Comparison of ENCODE assay signal across 8 cellular contexts in genomic region chr5:139774980-139775654, GRCh38. TPM values are rescaled to one million over a fixed set of nuclear protein-coding genes. Genes with fewer than 3 reads are reported as not detected.
A peak's percentile ranks its signal among the peaks of the same experiment; 100 is the strongest.
DNase-seq lines count a peak whose midpoint lies in the region; ATAC-seq and TF ChIP-seq lines count a peak whose summit lies in the region.

No MANE protein-coding gene starts in this region.

- H3K4me3 ChIP-seq in BLaER1 treated with 17β-estradiol and CSF1 and Interleukin-3, amounts not matched to agents 10 nM and 100 nM = no peak overlapping the region
- H3K4me3 ChIP-seq in IMR-90 (ENCODE audit: insufficient read depth, low read depth, low read length) (no peak overlapping the region), heart left ventricle (peak overlapping the region in 1 of 12 donors; percentile 6), sigmoid colon (no peak overlapping the region)

- H4K8ac ChIP-seq in IMR-90 (ENCODE audit: low read depth in 2 of 2, low read length in 2 of 2) = no peak overlapping the region

- no peak overlapping the region for H3K14ac ChIP-seq in IMR-90 (replicated peaks; ENCODE audit: low read depth, low read length)

- no peak overlapping the region for H3K4ac ChIP-seq in IMR-90 (ENCODE audit: low read depth, low read length)

- peak overlapping the region in 1 of 11 experiments; percentile 39; a peak in 2 of 22 replicates for H3K9ac ChIP-seq in BLaER1 treated with 17β-estradiol and CSF1 and Interleukin-3, amounts not matched to agents 10 nM and 100 nM
- H3K9ac ChIP-seq in IMR-90 (ENCODE audit: low read depth, low read length) = no peak overlapping the region

- no peak overlapping the region for H2BK15ac ChIP-seq in IMR-90 (ENCODE audit: low read depth, low read length)

- H3K27me3 Mint-ChIP-seq in activated naive CD4-positive, alpha-beta T cell treated with anti-CD3 and anti-CD28 coated beads, Interleukin-2, amount 50 U/mL, for 24 hours = peaks cover 2% of the 10 kb centered on the region

- intact Hi-C loops in IMR-90 (cut with micrococcal nuclease) (no loop called here), heart left ventricle (cut with DNase I) (no loop called here), sigmoid colon (cut with DNase I) (no loop called here)

- TF ChIP-seq CTCF in IMR-90 (conservative IDR thresholded peaks at IDR 0.05; ENCODE audit: low read depth, low read length) (peak; percentile 65), heart left ventricle (IDR thresholded peaks at IDR 0.05) (peak; percentile 85 to 95 (median 92)), sigmoid colon (IDR thresholded peaks at IDR 0.05) (peak; percentile 61 to 94 (median 76))

- H3K79me1 ChIP-seq in IMR-90 (ENCODE audit: low read depth in 1 of 2, low read length in 2 of 2) = no peaks in the 10 kb centered on the region

- no peak overlapping the region; the same call in 1 of the 2 replicates for H2AK5ac ChIP-seq in IMR-90 (ENCODE audit: low read depth, low read length)

- DNase-seq in IMR-90 (peak; percentile 68), SKM-1 treated with dmso at 0.1 percent for 144 hours (lab: John Stamatoyannopoulos, UW; ENCODE audit: unreplicated experiment) (peak; percentile 73), heart left ventricle (peak; percentile 67 to 90 (median 74)), sigmoid colon (peak; percentile 85)

- no peaks in the 10 kb centered on the region for H3K9me3 Mint-ChIP-seq in activated naive CD4-positive, alpha-beta T cell treated with anti-CD3 and anti-CD28 coated beads, Interleukin-2, amount 50 U/mL, for 24 hours

- peak overlapping the region; percentile 42; the same call in 1 of the 2 replicates for H3K23ac ChIP-seq in IMR-90 (ENCODE audit: low read depth, low read length)

- peak overlapping the region; percentile 44 to 72 (median 57) for H3K4me2 ChIP-seq in BLaER1 treated with 17β-estradiol and CSF1 and Interleukin-3, amounts not matched to agents 10 nM and 100 nM
- peak overlapping the region; percentile 50; the same call in 1 of the 2 replicates for H3K4me2 ChIP-seq in IMR-90 (ENCODE audit: low read depth, low read length)

- H3K27ac Mint-ChIP-seq in activated naive CD4-positive, alpha-beta T cell treated with anti-CD3 and anti-CD28 coated beads, Interleukin-2, amount 50 U/mL, for 24 hours = no peak overlapping the region

- TF ChIP-seq EP300 in sigmoid colon (IDR thresholded peaks at IDR 0.05) = no peak

- H2BK120ac ChIP-seq in IMR-90 (ENCODE audit: low read depth, low read length) = no peak overlapping the region

- in situ Hi-C loops in IMR-90 (cut with MboI; ENCODE audit: low sequenced_read_pairs) = loop anchor here (25.0 kb wide), 1 partner anchor 587 kb away; the partner anchor contains the start of gene SLC4A9

- H2AFZ ChIP-seq in IMR-90 (replicated peaks; ENCODE audit: low read length, poor library complexity) = peak overlapping the region; percentile 67

- no peak for TF ChIP-seq POLR2A in IMR-90 (IDR thresholded peaks at IDR 0.05; ENCODE audit: low read depth, low read length)
- no peak for TF ChIP-seq POLR2A in heart left ventricle (IDR thresholded peaks at IDR 0.05)
- no peak for TF ChIP-seq POLR2A in sigmoid colon (IDR thresholded peaks at IDR 0.05)

- no peak overlapping the region for H3K56ac ChIP-seq in IMR-90 (ENCODE audit: extremely low read depth, insufficient read depth, low read length)

- no peak overlapping the region for H2BK5ac ChIP-seq in IMR-90 (ENCODE audit: low read depth, low read length, poor library complexity, severe bottlenecking)

- no peaks in the 10 kb centered on the region for H3K9me3 ChIP-seq in BLaER1 treated with 17β-estradiol and CSF1 and Interleukin-3, amounts not matched to agents 10 nM and 100 nM (replicated peaks in 1 of 11)
- H3K9me3 ChIP-seq in IMR-90 (ENCODE audit: control insufficient read depth, insufficient read depth, low read length) (no peaks in the 10 kb centered on the region), heart left ventricle (no peaks in the 10 kb centered on the region), sigmoid colon (no peaks in the 10 kb centered on the region)

- no peaks in the 10 kb centered on the region for H4K20me1 ChIP-seq in BLaER1 treated with 17β-estradiol and CSF1 and Interleukin-3, amounts not matched to agents 10 nM and 100 nM
- no peaks in the 10 kb centered on the region for H4K20me1 ChIP-seq in IMR-90 (ENCODE audit: insufficient read depth, low read length)

- H2BK20ac ChIP-seq in IMR-90 (ENCODE audit: low read depth, low read length) = no peak overlapping the region

- no peak overlapping the region for H4K5ac ChIP-seq in IMR-90 (ENCODE audit: low read depth, low read length)

- H3K4me1 ChIP-seq in BLaER1 treated with 17β-estradiol and CSF1 and Interleukin-3, amounts not matched to agents 10 nM and 100 nM = peaks cover 12 to 44% (median 32%) of the 10 kb centered on the region in 10 experiments
- H3K4me1 ChIP-seq in IMR-90 (ENCODE audit: control insufficient read depth, insufficient read depth, low read length) (no peaks in the 10 kb centered on the region), heart left ventricle (peaks cover 0 to 9% (median 4%) of the 10 kb centered on the region in 12 donors), sigmoid colon (peaks cover 0 to 7% (median 2%) of the 10 kb centered on the region in 4 donors)

- WGBS in IMR-90 (ENCODE audit: extremely low coverage in 2 of 2, insufficient read length in 1 of 2), 2 experiments = 36% methylated on average over 14 of the region's 32 CpGs; no CpG with 5 or more reads in 1 of the 2 experiments
- WGBS in heart left ventricle, 4 donors = 30 to 43% (median 38%) methylated on average over 24 to 32 of the region's 32 CpGs
- 18 to 24% methylated on average over 32 of the region's 32 CpGs for WGBS in sigmoid colon, 2 donors

- peaks cover 6% of the 10 kb centered on the region for H3K4me1 Mint-ChIP-seq in activated naive CD4-positive, alpha-beta T cell treated with anti-CD3 and anti-CD28 coated beads, Interleukin-2, amount 50 U/mL, for 24 hours

- no peaks in the 10 kb centered on the region for H3K36me3 ChIP-seq in BLaER1 treated with 17β-estradiol and CSF1 and Interleukin-3, amounts not matched to agents 10 nM and 100 nM
- H3K36me3 ChIP-seq in IMR-90 (ENCODE audit: control insufficient read depth, insufficient read depth, low read length) = no peaks in the 10 kb centered on the region
- no peaks in the 10 kb centered on the region for H3K36me3 ChIP-seq in heart left ventricle
- no peaks in the 10 kb centered on the region for H3K36me3 ChIP-seq in sigmoid colon

- no peak overlapping the region for H4K91ac ChIP-seq in IMR-90 (ENCODE audit: insufficient read depth, low read depth, low read length)

- CTCF ChIA-PET in IMR-90 (lab: Yijun Ruan, JAX) = interaction anchor here (0.5 to 1.5 kb wide), 12 partner anchors 8 to 818 kb away, joined by 3 to 7 read pairs (median 4); no protein-coding TSS in a partner anchor

- peaks cover 2% of the 10 kb centered on the region for H3K36me3 Mint-ChIP-seq in activated naive CD4-positive, alpha-beta T cell treated with anti-CD3 and anti-CD28 coated beads, Interleukin-2, amount 50 U/mL, for 24 hours

- no TSS peak for BruUV-seq in IMR-90 (replicated peaks; lab: Mats Ljungman, UMichigan)

- peak overlapping the region in 4 of 11 experiments; percentile 3 to 40 (median 27); a peak in 3 of 22 replicates for H3K27ac ChIP-seq in BLaER1 treated with 17β-estradiol and CSF1 and Interleukin-3, amounts not matched to agents 10 nM and 100 nM
- no peak overlapping the region for H3K27ac ChIP-seq in IMR-90 (ENCODE audit: insufficient read depth, low read length)
- no peak overlapping the region for H3K27ac ChIP-seq in heart left ventricle
- H3K27ac ChIP-seq in sigmoid colon = no peak overlapping the region

- TF ChIP-seq RAD21 in IMR-90 (IDR thresholded peaks at IDR 0.05; ENCODE audit: low read length) = peak; percentile 36

- H3K9me1 ChIP-seq in IMR-90 (ENCODE audit: insufficient read depth, low read length) = peaks cover 4% of the 10 kb centered on the region; the same call in 1 of the 2 replicates

- peak overlapping the region; percentile 33 for H3K4me3 Mint-ChIP-seq in activated naive CD4-positive, alpha-beta T cell treated with anti-CD3 and anti-CD28 coated beads, Interleukin-2, amount 50 U/mL, for 24 hours

- peak overlapping the region; percentile 55 for H2AK9ac ChIP-seq in IMR-90 (replicated peaks; ENCODE audit: low read depth, low read length, poor library complexity)

- no peaks in the 10 kb centered on the region for H3K27me3 ChIP-seq in BLaER1 treated with 17β-estradiol and CSF1 and Interleukin-3, amounts not matched to agents 10 nM and 100 nM
- H3K27me3 ChIP-seq in IMR-90 (ENCODE audit: control insufficient read depth, insufficient read depth, low read length) (peaks cover 35% of the 10 kb centered on the region), heart left ventricle (no peaks in the 10 kb centered on the region), sigmoid colon (no peaks in the 10 kb centered on the region)

- dilution Hi-C loops in IMR-90 (cut with HindIII; ENCODE audit: low sequenced_read_pairs, unreplicated experiment) = loop anchor here (25.0 kb wide), 1 partner anchor 138 kb away; the partner anchor contains the start of gene CXXC5

- ATAC-seq in GM19395 (IDR thresholded peaks at IDR 0.05; ENCODE audit: unreplicated experiment) (peak; percentile 92), IMR-90 (ENCODE audit: low read depth) (peak; percentile 99), heart left ventricle (peak; percentile 52 to 91 (median 86)), HG02588 (IDR thresholded peaks at IDR 0.05; ENCODE audit: unreplicated experiment) (no peak)

- POLR2A ChIA-PET in IMR-90 (lab: Charles Lee; ENCODE audit: unreplicated experiment) = interaction anchor here (0.5 to 0.6 kb wide), 2 partner anchors 125 to 329 kb away, joined by 3 to 7 read pairs; no protein-coding TSS in a partner anchor

- no peak overlapping the region for H3K18ac ChIP-seq in IMR-90 (ENCODE audit: low read depth, low read length)

TF ChIP-seq in IMR-90, 13 proteins besides CTCF, POLR2A, EP300 and RAD21:
- TF ChIP-seq MXI1 (IDR thresholded peaks at IDR 0.05; ENCODE audit: borderline replicate concordance, low read depth, low read length) (no peak), SMC3 (IDR thresholded peaks at IDR 0.05; ENCODE audit: low read depth, low read length) (peak; percentile 38; the same call in 1 of the 2 replicates), RCOR1 (IDR thresholded peaks at IDR 0.05; ENCODE audit: insufficient replicate concordance, low read length) (no peak), MAZ (IDR thresholded peaks at IDR 0.05; ENCODE audit: borderline replicate concordance, low read depth, low read length) (peak; percentile 88), NFE2L2 (IDR thresholded peaks at IDR 0.05; ENCODE audit: low read depth, low read length) (no peak), FOS (IDR thresholded peaks at IDR 0.05; ENCODE audit: low read depth, low read length) (no peak)

RNA-seq across cellular contexts. Expression of gene PSD2, which starts 20.5 kb away (rescaled TPM):
- total RNA-seq in IMR-90 (2012; rRNA removed) = not detected in 2 replicates
- 0.03 and 0.05 TPM in 2 replicates for polyA plus RNA-seq in IMR-90 (2012; rRNA removed)
- polyA plus RNA-seq in IMR-90 (2012; cell fraction: cytosol; rRNA removed) = 0.03 and 0.06 TPM in 2 replicates
- 0.11 and 0.16 TPM in 2 replicates for polyA plus RNA-seq in IMR-90 (2012; cell fraction: nucleus; rRNA removed; ENCODE audit: low replicate concordance)
- total RNA-seq in heart left ventricle = under 1 TPM in 2 of 9 donors, not detected in 7; 0.04 to 0.11 TPM
- polyA plus RNA-seq in heart left ventricle = under 1 TPM in 1 of 2 donors, not detected in 1; 0.04 TPM
- under 1 TPM in 2 of 4 donors, not detected in 2; under 0.01 to 0.28 TPM for total RNA-seq in sigmoid colon
- polyA plus RNA-seq in sigmoid colon = under 1 TPM in 1 of 3 donors, not detected in 2; 0.10 TPM
